1 cellular context compared by ENCODE assay signal in the genomic region with DNA sequence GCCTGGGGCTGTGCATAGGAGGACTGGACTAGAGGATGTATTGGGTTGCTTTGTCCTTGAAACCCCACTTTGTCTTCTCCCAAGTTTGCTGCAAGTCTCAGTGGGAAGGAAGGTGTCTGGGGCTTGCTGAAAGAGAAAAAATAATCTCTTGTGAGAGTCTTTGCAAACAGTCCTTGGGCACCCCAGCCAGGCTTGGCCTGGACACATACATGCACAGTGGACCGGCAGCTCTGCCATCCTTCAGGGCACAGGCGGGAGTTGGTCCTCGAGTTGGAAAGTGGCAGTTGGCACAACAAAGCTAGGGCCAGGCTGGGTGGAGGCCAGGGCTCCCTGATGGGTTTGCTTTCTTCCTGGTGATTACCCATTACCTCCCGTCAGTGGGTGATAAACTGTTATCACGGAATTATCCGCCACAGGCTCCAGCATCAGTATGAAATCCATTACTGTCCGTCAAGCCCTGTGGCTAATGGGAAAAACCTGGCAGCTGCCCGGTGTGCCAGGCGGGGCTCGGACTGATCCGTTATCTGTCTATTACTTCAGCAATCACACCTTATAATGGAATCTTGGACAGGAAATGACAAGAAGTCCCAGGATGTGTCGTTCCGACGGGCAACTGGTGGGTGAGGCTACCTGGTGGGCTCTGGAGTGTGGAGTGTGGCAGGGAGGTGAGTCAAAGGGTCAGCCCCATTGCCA.
TF ChIP-seq lines count a peak whose summit lies in the region.

No MANE protein-coding gene starts in this region.

TF ChIP-seq in H1, 55 proteins besides CTCF, POLR2A, EP300 and RAD21 (continued from another document):
- TF ChIP-seq SAP30 (IDR thresholded peaks at IDR 0.05; ENCODE audit: insufficient read depth, insufficient replicate concordance, low read length) (no peak), PHF8 (conservative IDR thresholded peaks at IDR 0.05; ENCODE audit: low read depth, low read length) (no peak), CHD7 (IDR thresholded peaks at IDR 0.05; ENCODE audit: insufficient replicate concordance, low read length) (no peak), RXRA (IDR thresholded peaks at IDR 0.05; ENCODE audit: insufficient read depth, low read depth, low read length) (no peak)
- TF ChIP-seq, protein P1, sequence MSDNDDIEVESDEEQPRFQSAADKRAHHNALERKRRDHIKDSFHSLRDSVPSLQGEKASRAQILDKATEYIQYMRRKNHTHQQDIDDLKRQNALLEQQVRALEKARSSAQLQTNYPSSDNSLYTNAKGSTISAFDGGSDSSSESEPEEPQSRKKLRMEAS (IDR thresholded peaks at IDR 0.05): no peak
